ENCODE assay signal across 8 cellular contexts in genomic region chr16:89827383-89828198, GRCh38. TPM values are rescaled to one million over a fixed set of nuclear protein-coding genes. Genes with fewer than 3 reads are reported as not detected.
DNase-seq lines count a peak whose midpoint lies in the region; TF ChIP-seq lines count a peak whose summit lies in the region.

No MANE protein-coding gene starts in this region.

- 10% methylated on average over 18 to 29 of the region's 43 CpGs for WGBS in lower leg skin, 2 donors

- no peak for TF ChIP-seq POLR2A in lower leg skin (IDR thresholded peaks at IDR 0.05)

- intact Hi-C loops in lower leg skin (cut with DNase I; ENCODE audit: low total_unique reads) = no loop called here

- TF ChIP-seq CTCF in lower leg skin (IDR thresholded peaks at IDR 0.05) (no peak), GM13977 (IDR thresholded peaks at IDR 0.05; ENCODE audit: extremely low read depth, insufficient read depth, missing control alignments) (no peak)

- in situ Hi-C loops in G401 (cut with HindIII; ENCODE audit: low sequenced_read_pairs) (no loop called here), GM13977 (cut with MboI; ENCODE audit: low pct_unique_long_range_greater_than_20kb, low sequenced_read_pairs, unreplicated experiment) (no loop called here)

- H3K4me3 ChIP-seq in lower leg skin (ENCODE audit: low read depth, poor library complexity, severe bottlenecking) = no peak overlapping the region

- peak; percentile 67 for DNase-seq in G401 (ENCODE audit: low spot score)
- DNase-seq in NCI-H69 (lab: John Stamatoyannopoulos, UW) = peak; percentile 65
- peak; percentile 68 for DNase-seq in cerebellar cortex (ENCODE audit: low spot score)
- peak; percentile 70 for DNase-seq in kidney tubule cell (ENCODE audit: low spot score)
- DNase-seq in superior temporal gyrus (ENCODE audit: extremely low spot score) = peak; percentile 29
- no peak for DNase-seq in stimulated activated CD4-positive, alpha-beta T cell treated with anti-CD3 and anti-CD28 coated beads, Interleukin-4, amount 100 ng/mL, for 4 hours
- DNase-seq in lower leg skin (ENCODE audit: low spot score in 2 of 2) = no peak
- DNase-seq in GM13977 (ENCODE audit: low spot score) = no peak

RNA-seq across cellular contexts. Expression of gene SPIRE2, which starts 0.7 kb away (rescaled TPM):
- total RNA-seq in G401 (2014; rRNA removed; shearing (Covaris generic)) = 21.7 and 37.2 TPM in 2 replicates
- total RNA-seq in lower leg skin = 1 to 10 TPM; 2.0 to 5.9 (median 3.9) TPM

RNA-seq across cellular contexts. Expression of gene FANCA, which starts 11.1 kb away (rescaled TPM):
- total RNA-seq in G401 (2014; rRNA removed; shearing (Covaris generic)) = 24.0 and 36.2 TPM in 2 replicates
- 1 to 10 TPM; 2.0 to 5.6 (median 3.8) TPM for total RNA-seq in lower leg skin

RNA-seq across cellular contexts. Expression of gene TCF25, which starts 45.8 kb away (rescaled TPM):
- total RNA-seq in G401 (2014; rRNA removed; shearing (Covaris generic)) = 132 and 147 TPM in 2 replicates
- 100 to 1,000 TPM; 132 to 197 (median 147) TPM for total RNA-seq in lower leg skin

Comparison
In these comparisons a context has a peak if more than half of its experiments do, and no peak if none do; other contexts are left out.
1. DNase-seq: peak in G401 (single experiment), NCI-H69 (single experiment), cerebellar cortex (single experiment), kidney tubule cell (single experiment) and superior temporal gyrus (single experiment); none in stimulated activated CD4-positive, alpha-beta T cell treated with anti-CD3 and anti-CD28 coated beads, Interleukin-4, amount 100 ng/mL, for 4 hours (0 of 2), lower leg skin (0 of 2) and GM13977 (single experiment).